28 cellular contexts compared by ENCODE assay signal in the genomic region with DNA sequence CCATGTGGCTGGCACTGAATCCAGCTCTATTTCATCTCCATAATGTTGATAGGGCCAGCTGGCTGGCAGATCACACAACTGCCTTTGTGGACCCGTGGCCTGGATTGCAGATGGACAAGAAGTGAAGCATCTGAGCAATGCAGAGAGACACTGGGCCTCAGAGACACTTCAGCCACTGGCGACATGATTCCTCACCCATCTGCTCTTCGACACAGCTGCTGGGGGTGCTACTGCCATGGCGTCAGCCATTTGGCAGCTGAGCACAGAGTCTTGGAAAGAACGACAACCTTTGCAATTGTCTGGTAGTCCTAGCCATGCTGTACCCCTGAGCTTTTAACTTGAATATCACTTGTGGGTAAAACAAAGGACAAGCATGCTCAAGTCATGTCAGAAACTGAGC.
"Had no signal": no experiment of that assay in that cellular context is flagged by ENCODE, and none has a peak within 500 bp of the region (broad histone marks: within the 10 kb centered on the region; RNA-seq: fewer than 3 reads in every experiment).

No MANE protein-coding gene starts in this region.

- H3K4me3 ChIP-seq: dorsolateral prefrontal cortex, heart right ventricle, lower lobe of right lung, mucosa of descending colon, ovary, right atrium auricular region, smooth muscle cell, stomach, thyroid gland, vagina had no signal

- H3K27ac ChIP-seq: dorsolateral prefrontal cortex, heart right ventricle, lower lobe of right lung, ovary, right atrium auricular region, stomach, thyroid gland, vagina had no signal

- DNase-seq: effector CD4-positive, alpha-beta T cell; heart right ventricle; hippocampal formation; immature natural killer cell; islet precursor cell; left ventricle myocardium superior; lower lobe of right lung; mucosa of descending colon; naive thymus-derived CD8-positive, alpha-beta T cell; nephron progenitor cell; occipital lobe; ovary; stimulated activated CD4-positive, alpha-beta T cell treated with anti-CD3 and anti-CD28 coated beads, Interleukin-12 subunit alpha, Interleukin-12 subunit beta, amount 100 ng/mL, for 4 hours; stimulated activated CD4-positive, alpha-beta T cell treated with anti-CD3 and anti-CD28 coated beads, Interleukin-1b, Interleukin-23, amount 100 ng/mL, for 48 hours; stimulated activated CD4-positive, alpha-beta T cell treated with anti-CD3 and anti-CD28 coated beads, Interleukin-4, amount 100 ng/mL, for 1 hour; stimulated activated CD8-positive, alpha-beta memory T cell treated with anti-CD3 and anti-CD28 coated beads, Interleukin-4, amount 100 ng/mL, for 48 hours; stimulated activated naive CD4-positive, alpha-beta T cell; stomach; thyroid gland; trophoblast cell had no signal

- H3K36me3 Mint-ChIP-seq: memory B cell; naive thymus-derived CD8-positive, alpha-beta T cell had no signal

- H3K27me3 ChIP-seq: dorsolateral prefrontal cortex, heart right ventricle, ovary, right atrium auricular region, stomach, thyroid gland, vagina had no signal

- H3K9me3 ChIP-seq: lower lobe of right lung, mucosa of descending colon, ovary, right atrium auricular region, stomach, thyroid gland, vagina had no signal

- FAIRE-seq: colon, frontal cortex had no signal

- H3K4me2 ChIP-seq: smooth muscle cell had no signal

- H3K4me1 ChIP-seq: heart right ventricle, lower lobe of right lung, right atrium auricular region, stomach, thyroid gland, vagina had no signal

- ATAC-seq: heart right ventricle; left ventricle myocardium superior; lower lobe of right lung; mucosa of descending colon; naive thymus-derived CD8-positive, alpha-beta T cell; sciatic nerve had no signal

- H3K27ac Mint-ChIP-seq: immature natural killer cell; memory B cell; naive thymus-derived CD8-positive, alpha-beta T cell; nephron progenitor cell had no signal

- H3K4me3 Mint-ChIP-seq: immature natural killer cell; memory B cell; naive thymus-derived CD8-positive, alpha-beta T cell; nephron progenitor cell had no signal

- H3K36me3 ChIP-seq: heart right ventricle, lower lobe of right lung, ovary, right atrium auricular region, stomach, thyroid gland, vagina had no signal

- H3K4me1 Mint-ChIP-seq: immature natural killer cell; memory B cell; naive thymus-derived CD8-positive, alpha-beta T cell; nephron progenitor cell had no signal
